In genomic region chr19:18373892-18374629, GRCh38 we compare ENCODE assay signal across 9 cellular contexts. TPM values are rescaled to one million over a fixed set of nuclear protein-coding genes. Genes with fewer than 3 reads are reported as not detected.
DNase-seq lines count a peak whose midpoint lies in the region; ATAC-seq and TF ChIP-seq lines count a peak whose summit lies in the region.
"Had no signal": no experiment of that assay in that cellular context is flagged by ENCODE, and none has a peak within 500 bp of the region (broad histone marks: within the 10 kb centered on the region; RNA-seq: fewer than 3 reads in every experiment).

No MANE protein-coding gene starts in this region.

- DNase-seq in DMS53 treated with DMSO at 0.1 percent for 48 hours (lab: John Stamatoyannopoulos, UW; ENCODE audit: unreplicated experiment) (peak; percentile 88), HS-5 (ENCODE audit: low read depth) (peak; percentile 86), RWPE2 (ENCODE audit: low spot score) (peak; percentile 94), ascending aorta (ENCODE audit: low spot score in 2 of 2) (peak; percentile 92 to 96), hypothalamus (lab: John Stamatoyannopoulos, UW) (peak in 50 of 51 donors; percentile 4 to 89 (median 54)), retinal pigment epithelial cell (ENCODE audit: low read depth) (peak; percentile 98), NCI-H128 (lab: John Stamatoyannopoulos, UW; ENCODE audit: unreplicated experiment) (no peak)

- peak overlapping the region; percentile 88 for H3K27ac ChIP-seq in RWPE2 (ENCODE audit: poor library complexity, severe bottlenecking)
- H3K27ac ChIP-seq in ascending aorta = peak overlapping the region; percentile 78 to 79

- intact Hi-C loops in ascending aorta (cut with DNase I) = no loop called here

- H3K36me3 ChIP-seq in RWPE2 (ENCODE audit: low read depth) = no peaks in the 10 kb centered on the region
- no peaks in the 10 kb centered on the region for H3K36me3 ChIP-seq in ascending aorta

- TF ChIP-seq CTCF in RWPE2 (IDR thresholded peaks at IDR 0.05; ENCODE audit: poor library complexity, severe bottlenecking) = no peak
- TF ChIP-seq CTCF in ascending aorta (IDR thresholded peaks at IDR 0.05) = no peak
- no peak for TF ChIP-seq CTCF in retinal pigment epithelial cell (conservative IDR thresholded peaks at IDR 0.05; ENCODE audit: low read depth, low read length)

- H3K27me3 ChIP-seq in RWPE2 (ENCODE audit: insufficient read depth, poor library complexity, severe bottlenecking) (no peaks in the 10 kb centered on the region), ascending aorta (no peaks in the 10 kb centered on the region)

- H3K4me3 ChIP-seq in RWPE2 (ENCODE audit: severe bottlenecking) = no peak overlapping the region
- H3K4me3 ChIP-seq in ascending aorta = no peak overlapping the region
- H3K4me3 ChIP-seq in retinal pigment epithelial cell (ENCODE audit: low read length) = no peak overlapping the region

- ATAC-seq in GM21360 (IDR thresholded peaks at IDR 0.05; ENCODE audit: unreplicated experiment) (peak; percentile 62), RWPE2 (ENCODE audit: low read depth) (peak; percentile 91)

- H3K9me3 ChIP-seq in RWPE2 (ENCODE audit: severe bottlenecking) (no peaks in the 10 kb centered on the region), ascending aorta (no peaks in the 10 kb centered on the region)

- H3K4me1 ChIP-seq in RWPE2 (ENCODE audit: insufficient read depth, poor library complexity, severe bottlenecking) (peaks cover 34% of the 10 kb centered on the region), ascending aorta (peaks cover 5 to 16% of the 10 kb centered on the region in 2 donors)

RNA-seq across cellular contexts. Expression of gene GDF15, which starts 11.9 kb away (rescaled TPM):
- 8.5 TPM for total RNA-seq in ascending aorta
- total RNA-seq: frontal cortex had no signal

RNA-seq across cellular contexts. Expression of gene LRRC25, which starts 23.4 kb away (rescaled TPM):
- total RNA-seq in ascending aorta = 6.9 TPM

RNA-seq across cellular contexts. Expression of gene PGPEP1, which starts 33.7 kb away (rescaled TPM):
- 14.8 TPM for total RNA-seq in ascending aorta

RNA-seq across cellular contexts. Expression of gene SSBP4, which starts 45.1 kb away (rescaled TPM):
- total RNA-seq in ascending aorta = 233 TPM

RNA-seq across cellular contexts. Expression of gene LSM4, which starts 51.2 kb away (rescaled TPM):
- 62.5 TPM for total RNA-seq in ascending aorta
